In the genomic region with DNA sequence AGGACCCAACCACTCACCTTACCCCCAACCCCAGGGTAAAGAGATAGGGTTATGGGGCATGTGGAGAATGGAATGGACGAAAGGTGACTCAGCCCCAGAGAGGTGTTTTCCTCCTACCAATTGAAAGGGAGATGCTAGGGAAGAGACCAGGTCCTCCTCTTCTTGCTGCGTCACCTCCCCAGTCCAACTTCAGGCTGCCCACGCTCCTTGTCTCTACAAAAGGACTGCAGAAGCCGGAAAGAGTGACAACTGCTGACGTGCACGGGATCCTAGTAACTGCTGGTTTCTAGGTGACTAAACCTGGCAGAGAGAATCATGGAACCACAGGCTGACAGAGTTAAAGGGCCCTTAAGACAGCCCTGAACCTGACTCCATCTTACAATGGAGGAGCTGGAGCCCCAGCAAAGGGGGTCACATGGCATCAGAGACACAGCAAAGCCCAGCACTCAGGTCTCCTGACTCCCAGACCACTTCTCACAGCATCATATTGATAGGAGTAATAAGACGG, we compare ENCODE assay signal across 10 cellular contexts. TPM values are rescaled to one million over a fixed set of nuclear protein-coding genes. Genes with fewer than 3 reads are reported as not detected.
A peak's percentile ranks its signal among the peaks of the same experiment; 100 is the strongest.
DNase-seq lines count a peak whose midpoint lies in the region; ATAC-seq, FAIRE-seq and TF ChIP-seq lines count a peak whose summit lies in the region.
"Had no signal": no experiment of that assay in that cellular context is flagged by ENCODE, and none has a peak within 500 bp of the region (broad histone marks: within the 10 kb centered on the region; RNA-seq: fewer than 3 reads in every experiment).

No MANE protein-coding gene starts in this region.

- 24% methylated on average over 7 of the region's 7 CpGs for WGBS in K562 (ENCODE audit: insufficient coverage, low coverage, missing lambda C conversion rate)

- no peaks in the 10 kb centered on the region for H3K9me3 ChIP-seq in CD8-positive, alpha-beta memory T cell (ENCODE audit: low read length)
- no peaks in the 10 kb centered on the region for H3K9me3 ChIP-seq in K562 (replicated peaks; ENCODE audit: control insufficient read depth, insufficient read depth, low read depth, low read length)
- H3K9me3 ChIP-seq in MG63 = no peaks in the 10 kb centered on the region

- no peak overlapping the region for H3K4me3 ChIP-seq in CD8-positive, alpha-beta memory T cell (ENCODE audit: low read length)
- H3K4me3 ChIP-seq in K562 (no peak overlapping the region), MG63 (no peak overlapping the region)

- H2AFZ ChIP-seq in K562 (ENCODE audit: low read depth, low read length) = peak overlapping the region; percentile 82

- peaks cover 26 to 48% (median 40%) of the 10 kb centered on the region in 3 donors for H3K4me1 Mint-ChIP-seq in CD8-positive, alpha-beta memory T cell

- no peaks in the 10 kb centered on the region for H3K9me3 Mint-ChIP-seq in CD8-positive, alpha-beta memory T cell

- CTCF ChIA-PET in CD8-positive, alpha-beta memory T cell (lab: Charles Lee) = no interaction called here
- CTCF ChIA-PET in K562 (lab: Yijun Ruan, JAX; ENCODE audit: low intra/inter-chr PET ratio) = no interaction called here

- TF ChIP-seq EP300 in K562 (IDR thresholded peaks at IDR 0.05; ENCODE audit: low read length) = peak; percentile 40; the same call in 1 of the 2 replicates

- TF ChIP-seq POLR2A in K562 (conservative IDR thresholded peaks at IDR 0.05) = no peak

- peak overlapping the region; percentile 51 for H3K4me2 ChIP-seq in K562 (ENCODE audit: insufficient read depth, low read length)

- H3K9ac ChIP-seq in K562 (ENCODE audit: insufficient read depth in 1 of 2, low read depth in 2 of 2, low read length in 2 of 2) = peak overlapping the region; percentile 32 to 35; a peak in 2 of 4 replicates

- ATAC-seq in K562 (peak; percentile 66), GM21529 (IDR thresholded peaks at IDR 0.05; ENCODE audit: unreplicated experiment) (no peak)

- H3K27me3 Mint-ChIP-seq in CD8-positive, alpha-beta memory T cell = peaks cover 0 to 1% of the 10 kb centered on the region in 2 donors

- no peak for TF ChIP-seq RAD21 in K562 (CRISPR knock-in tag; conservative IDR thresholded peaks at IDR 0.05 in 1 of 2, IDR thresholded peaks at IDR 0.05 in 1 of 2)

- no peak for DNase-seq in CD8-positive, alpha-beta memory T cell
- DNase-seq in K562 (ENCODE audit: extremely low read depth in 1 of 4, low spot score in 3 of 4) (peak; percentile 50 to 80 (median 66)), inferior parietal cortex (ENCODE audit: extremely low spot score) (peak; percentile 37), putamen (ENCODE audit: low spot score) (peak; percentile 80), NCI-H187 (lab: John Stamatoyannopoulos, UW) (no peak), HCEC 1CT (no peak), MG63 (no peak)
- DNase-seq: activated CD8-positive, alpha-beta memory T cell treated with anti-CD3 and anti-CD28 coated beads for 24 hours; NCI-H2107 had no signal

- peak; percentile 86 for FAIRE-seq in K562 (lab: Jason Lieb, UNC)

- intact Hi-C loops in K562 (cut with micrococcal nuclease) = no loop called here

- peak overlapping the region; percentile 25 for H3K27ac ChIP-seq in CD8-positive, alpha-beta memory T cell (ENCODE audit: low read depth, low read length)
- H3K27ac ChIP-seq in K562 (ENCODE audit: extremely low read depth, low read depth, low read length) = peak overlapping the region; percentile 78

- H3K36me3 Mint-ChIP-seq in CD8-positive, alpha-beta memory T cell = peaks cover 0 to 23% (median 2%) of the 10 kb centered on the region in 3 donors

- BruUV-seq in K562 (replicated peaks; lab: Mats Ljungman, UMichigan) = no TSS peak

- TF ChIP-seq CTCF in K562 (IDR thresholded peaks at IDR 0.05 in 2 of 3, conservative IDR thresholded peaks at IDR 0.05 in 1 of 3; ENCODE audit: insufficient read depth in 2 of 3, low read depth in 1 of 3, low read length in 3 of 3) = no peak

- H3K4me3 Mint-ChIP-seq in CD8-positive, alpha-beta memory T cell = peak overlapping the region in 1 of 7 donors; percentile 22

- H4K20me1 ChIP-seq in K562 (replicated peaks; ENCODE audit: control insufficient read depth, insufficient read depth, low read length) = no peaks in the 10 kb centered on the region

- H3K79me2 ChIP-seq in K562 (ENCODE audit: control insufficient read depth, insufficient read depth, low read length) = no peaks in the 10 kb centered on the region

- in situ Hi-C loops in K562 (cut with MboI) = no loop called here

- H3K9me1 ChIP-seq in K562 (ENCODE audit: control insufficient read depth, insufficient read depth, low read length) = no peaks in the 10 kb centered on the region

- POLR2A ChIA-PET in CD8-positive, alpha-beta memory T cell (lab: Charles Lee) = interaction anchor here (0.6 kb wide), 1 partner anchor 87 kb away, joined by 4 read pairs; no protein-coding TSS in a partner anchor
- POLR2A ChIA-PET in K562 (lab: Yijun Ruan, JAX) = interaction anchor here (0.6 kb wide), 1 partner anchor 26 kb away, joined by 3 read pairs; no protein-coding TSS in a partner anchor

- H3K4me1 ChIP-seq in CD8-positive, alpha-beta memory T cell (ENCODE audit: insufficient read depth, low read length) = peaks cover 10% of the 10 kb centered on the region
- H3K4me1 ChIP-seq in K562 (replicated peaks in 1 of 2; ENCODE audit: control insufficient read depth in 2 of 2, insufficient read depth in 2 of 2, low read length in 2 of 2) = peaks cover 33 to 43% of the 10 kb centered on the region in 2 experiments

- H3K27me3 ChIP-seq in CD8-positive, alpha-beta memory T cell (ENCODE audit: insufficient read depth, low read length, poor library complexity, severe bottlenecking) = no peaks in the 10 kb centered on the region
- no peaks in the 10 kb centered on the region for H3K27me3 ChIP-seq in K562 (ENCODE audit: control insufficient read depth in 2 of 2, insufficient read depth in 2 of 2, low read length in 2 of 2)
- no peaks in the 10 kb centered on the region for H3K27me3 ChIP-seq in MG63

- peaks cover 7% of the 10 kb centered on the region for H3K36me3 ChIP-seq in CD8-positive, alpha-beta memory T cell (ENCODE audit: insufficient read depth, low read length)
- no peaks in the 10 kb centered on the region; the same call in 2 of the 3 replicates for H3K36me3 ChIP-seq in K562 (ENCODE audit: control insufficient read depth, insufficient read depth, low read length)
- H3K36me3 ChIP-seq in MG63 = peaks cover 7% of the 10 kb centered on the region

- H3K27ac Mint-ChIP-seq in CD8-positive, alpha-beta memory T cell = peak overlapping the region in 1 of 8 donors; percentile 35

TF ChIP-seq in K562, 482 proteins besides CTCF, POLR2A, EP300 and RAD21 (continues in another document):
- TF ChIP-seq ZBTB7A (IDR thresholded peaks at IDR 0.05; ENCODE audit: borderline replicate concordance, control insufficient read depth, low read depth, low read length) (no peak), ESRRB (CRISPR knock-in tag; IDR thresholded peaks at IDR 0.05; ENCODE audit: borderline replicate concordance) (no peak), MEIS2 (IDR thresholded peaks at IDR 0.05; ENCODE audit: partially characterized antibody) (peak; percentile 60), JUN (IDR thresholded peaks at IDR 0.05; ENCODE audit: borderline replicate concordance, low read depth, low read length) (0 out of 2 replicates have a peak, but pooled peaks have one; percentile 11), JUN (CRISPR knock-in tag; IDR thresholded peaks at IDR 0.05; ENCODE audit: borderline replicate concordance) (no peak)

RNA-seq across cellular contexts. Expression of a gene that starts 2.2 kb away (rescaled TPM):
- not detected for total RNA-seq in CD8-positive, alpha-beta memory T cell
- polyA plus RNA-seq in CD8-positive, alpha-beta memory T cell = 0.63 TPM
- total RNA-seq in K562 (2011; cell fraction: chromatin; rRNA removed; ENCODE audit: low replicate concordance) = 0.28 and 0.32 TPM in 2 replicates
- total RNA-seq in K562 (2011; cell fraction: nucleolus; rRNA removed) = 0.83 TPM in 1 of 2 replicates, not detected in the other
- total RNA-seq in K562 (2011; cell fraction: nucleoplasm; rRNA removed) = not detected in 2 replicates
- total RNA-seq in K562 (2014; rRNA removed) (not detected in 2 replicates), K562 (2014; rRNA removed; fragmentation: Illumina TruSeq; extraction: Trizol) (not detected in 2 replicates), K562 (2015; rRNA removed; fragmentation: Illumina TruSeq; extraction: Trizol) (not detected in 2 replicates), K562 (2021) (0.72 and 0.86 TPM in 2 replicates)
- polyA plus RNA-seq in K562 (2011; rRNA removed) (0.16 TPM in 1 of 2 replicates, not detected in the other), K562 (2014; fragmentation: Illumina TruSeq; extraction: Trizol) (0.25 TPM in 1 of 2 replicates, not detected in the other), K562 (2014; fragmentation: Nextera tagmentation; extraction: Ambion mirVana) (not detected), K562 (2014; rRNA removed) (not detected in 2 replicates)
- polyA plus RNA-seq in K562 (2011; cell fraction: cytosol; rRNA removed) = 0.10 and 0.44 TPM in 2 replicates
- 0.10 TPM in 1 of 2 replicates, not detected in the other for polyA plus RNA-seq in K562 (2011; cell fraction: nucleus; rRNA removed)
- polyA plus RNA-seq in K562 (2012) = 0.87 and 2.2 TPM in 2 replicates
- polyA minus RNA-seq in K562 (2011; rRNA and poly(A)+ RNA removed) = not detected in 2 replicates
- polyA minus RNA-seq in K562 (2011; cell fraction: cytosol; rRNA and poly(A)+ RNA removed) = 2.3 TPM in 1 of 2 replicates, not detected in the other
- not detected in 2 replicates for polyA minus RNA-seq in K562 (2011; cell fraction: nucleus; rRNA and poly(A)+ RNA removed)
- total RNA-seq in MG63 (2014; rRNA removed; shearing (Covaris generic); ENCODE audit: low replicate concordance) = 2.3 and 5.6 TPM in 2 replicates

RNA-seq across cellular contexts. Expression of a gene that starts 58.3 kb away (rescaled TPM):
- 100 to 1,000 TPM; 212 to 213 TPM for total RNA-seq in CD8-positive, alpha-beta memory T cell
- 62.4 TPM for polyA plus RNA-seq in CD8-positive, alpha-beta memory T cell
- 107 and 139 TPM in 2 replicates for total RNA-seq in K562 (2011; cell fraction: chromatin; rRNA removed; ENCODE audit: low replicate concordance)
- 57.9 and 62.4 TPM in 2 replicates for total RNA-seq in K562 (2011; cell fraction: nucleolus; rRNA removed)
- 79.0 and 111 TPM in 2 replicates for total RNA-seq in K562 (2011; cell fraction: nucleoplasm; rRNA removed)
- total RNA-seq in K562 (2014; rRNA removed) (40.5 and 41.2 TPM in 2 replicates), K562 (2014; rRNA removed; fragmentation: Illumina TruSeq; extraction: Trizol) (13.9 and 18.4 TPM in 2 replicates), K562 (2015; rRNA removed; fragmentation: Illumina TruSeq; extraction: Trizol) (24.1 and 24.5 TPM in 2 replicates), K562 (2021) (41.0 and 42.6 TPM in 2 replicates)
- polyA plus RNA-seq in K562 (2011; rRNA removed) (26.9 and 35.4 TPM in 2 replicates), K562 (2014; fragmentation: Illumina TruSeq; extraction: Trizol) (25.3 and 26.4 TPM in 2 replicates), K562 (2014; fragmentation: Nextera tagmentation; extraction: Ambion mirVana) (under 1 TPM; 0.46 to 0.99 TPM), K562 (2014; rRNA removed) (24.6 and 33.5 TPM in 2 replicates)
- polyA plus RNA-seq in K562 (2011; cell fraction: cytosol; rRNA removed) = 23.2 and 26.3 TPM in 2 replicates
- polyA plus RNA-seq in K562 (2011; cell fraction: nucleus; rRNA removed) = 43.5 and 44.0 TPM in 2 replicates
- polyA plus RNA-seq in K562 (2012) = 37.0 and 57.9 TPM in 2 replicates
- polyA minus RNA-seq in K562 (2011; rRNA and poly(A)+ RNA removed) = 50.2 and 55.3 TPM in 2 replicates
- 31.5 and 54.0 TPM in 2 replicates for polyA minus RNA-seq in K562 (2011; cell fraction: cytosol; rRNA and poly(A)+ RNA removed)
- 33.0 and 56.4 TPM in 2 replicates for polyA minus RNA-seq in K562 (2011; cell fraction: nucleus; rRNA and poly(A)+ RNA removed)
- total RNA-seq in MG63 (2014; rRNA removed; shearing (Covaris generic); ENCODE audit: low replicate concordance) = 74.2 and 76.6 TPM in 2 replicates

Comparison
In these comparisons a context has a peak if more than half of its experiments do, and no peak if none do; other contexts are left out.
1. DNase-seq: peak in K562 (4 of 4), inferior parietal cortex (single experiment) and putamen (single experiment); none in CD8-positive, alpha-beta memory T cell (0 of 5), NCI-H187 (0 of 2), HCEC 1CT (single experiment) and MG63 (single experiment).